Comparison of ENCODE assay signal across 1 cellular context in the genomic region with DNA sequence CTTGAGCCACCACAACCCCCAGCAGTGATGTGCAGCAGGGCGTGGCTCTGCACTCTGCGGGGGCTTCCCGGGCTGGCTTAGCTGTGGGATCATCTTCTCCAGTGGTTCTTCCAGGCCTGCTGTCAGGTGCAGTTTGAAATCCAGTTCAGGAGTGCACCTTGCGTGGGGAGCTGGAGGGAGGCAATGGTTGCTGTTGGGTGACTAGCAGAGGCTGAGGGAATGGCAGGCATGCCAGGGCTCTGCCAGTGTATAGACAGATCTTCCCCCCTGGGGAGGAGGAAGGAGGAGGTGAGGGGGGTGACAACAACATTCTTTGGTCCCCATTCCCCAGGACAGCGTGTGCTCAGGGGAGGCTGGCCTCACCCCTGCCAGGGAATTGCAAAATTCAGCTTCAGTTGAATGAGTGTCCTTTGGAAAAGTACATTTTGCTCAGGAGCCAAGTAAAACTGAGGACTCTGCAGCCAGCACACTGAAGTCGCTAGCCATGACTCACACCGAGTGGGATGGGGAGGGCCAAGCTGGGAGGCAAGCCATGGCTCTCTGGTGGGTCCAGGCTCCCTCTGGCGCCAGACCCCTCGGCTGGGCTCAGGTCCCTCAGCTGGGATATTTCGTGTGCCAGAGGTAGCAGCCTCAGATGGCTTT.
A peak's percentile ranks its signal among the peaks of the same experiment; 100 is the strongest.
TF ChIP-seq lines count a peak whose summit lies in the region.

No MANE protein-coding gene starts in this region.

TF ChIP-seq in HepG2, 621 proteins besides CTCF, POLR2A, EP300 and RAD21 (continued from another document and continues in another):
- no peak for TF ChIP-seq LCORL (IDR thresholded peaks at IDR 0.05)
- TF ChIP-seq LCORL (CRISPR knock-in tag; IDR thresholded peaks at IDR 0.05): no peak; the same call in 1 of the 2 replicates
- peak; percentile 53 for TF ChIP-seq TEAD3 (CRISPR knock-in tag; optimal IDR thresholded peaks at IDR 0.05; ENCODE audit: borderline replicate concordance)
- TF ChIP-seq MTA1 (CRISPR knock-in tag; IDR thresholded peaks at IDR 0.05; ENCODE audit: borderline replicate concordance): 0 out of 2 replicates have a peak, but pooled peaks have one; percentile 23
- TF ChIP-seq XRCC5 (optimal IDR thresholded peaks at IDR 0.05; ENCODE audit: low read length): peak; percentile 34
- no peak for TF ChIP-seq BRD4 (CRISPR knock-in tag; IDR thresholded peaks at IDR 0.05)
- TF ChIP-seq, protein P1, sequence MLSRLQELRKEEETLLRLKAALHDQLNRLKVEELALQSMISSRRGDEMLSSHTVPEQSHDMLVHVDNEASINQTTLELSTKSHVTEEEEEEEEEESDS (CRISPR knock-in tag; IDR thresholded peaks at IDR 0.05; ENCODE audit: borderline replicate concordance): no peak
- 0 out of 2 replicates have a peak, but pooled peaks have one; percentile 54 for TF ChIP-seq ZNF274 (CRISPR knock-in tag; IDR thresholded peaks at IDR 0.05)
- 0 out of 2 replicates have a peak, but pooled peaks have one; percentile 39 for TF ChIP-seq JUND (CRISPR knock-in tag; IDR thresholded peaks at IDR 0.05)
- TF ChIP-seq FOSL2 (CRISPR knock-in tag; IDR thresholded peaks at IDR 0.05): peak; percentile 93
- TF ChIP-seq, protein P2, sequence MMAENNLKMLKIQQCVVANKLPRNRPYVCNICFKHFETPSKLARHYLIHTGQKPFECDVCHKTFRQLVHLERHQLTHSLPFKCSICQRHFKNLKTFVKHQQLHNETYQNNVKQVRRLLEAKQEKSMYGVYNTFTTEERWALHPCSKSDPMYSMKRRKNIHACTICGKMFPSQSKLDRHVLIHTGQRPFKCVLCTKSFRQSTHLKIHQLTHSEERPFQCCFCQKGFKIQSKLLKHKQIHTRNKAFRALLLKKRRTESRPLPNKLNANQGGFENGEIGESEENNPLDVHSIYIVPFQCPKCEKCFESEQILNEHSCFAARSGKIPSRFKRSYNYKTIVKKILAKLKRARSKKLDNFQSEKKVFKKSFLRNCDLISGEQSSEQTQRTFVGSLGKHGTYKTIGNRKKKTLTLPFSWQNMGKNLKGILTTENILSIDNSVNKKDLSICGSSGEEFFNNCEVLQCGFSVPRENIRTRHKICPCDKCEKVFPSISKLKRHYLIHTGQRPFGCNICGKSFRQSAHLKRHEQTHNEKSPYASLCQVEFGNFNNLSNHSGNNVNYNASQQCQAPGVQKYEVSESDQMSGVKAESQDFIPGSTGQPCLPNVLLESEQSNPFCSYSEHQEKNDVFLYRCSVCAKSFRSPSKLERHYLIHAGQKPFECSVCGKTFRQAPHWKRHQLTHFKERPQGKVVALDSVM (CRISPR knock-in tag; IDR thresholded peaks at IDR 0.05): peak; percentile 40; the same call in 1 of the 2 replicates
- TF ChIP-seq THYN1 (CRISPR knock-in tag; IDR thresholded peaks at IDR 0.05; ENCODE audit: borderline replicate concordance, low read depth): no peak
- TF ChIP-seq SMARCC2 (IDR thresholded peaks at IDR 0.05): no peak
- TF ChIP-seq ZNF598 (CRISPR knock-in tag; IDR thresholded peaks at IDR 0.05; ENCODE audit: borderline replicate concordance): peak; percentile 68; the same call in 1 of the 2 replicates
- TF ChIP-seq FOXA3 (CRISPR knock-in tag; IDR thresholded peaks at IDR 0.05): peak; percentile 33
- peak; percentile 12; the same call in 1 of the 2 replicates for TF ChIP-seq SOX5 (CRISPR knock-in tag; IDR thresholded peaks at IDR 0.05; ENCODE audit: borderline replicate concordance)
- TF ChIP-seq, protein P3, sequence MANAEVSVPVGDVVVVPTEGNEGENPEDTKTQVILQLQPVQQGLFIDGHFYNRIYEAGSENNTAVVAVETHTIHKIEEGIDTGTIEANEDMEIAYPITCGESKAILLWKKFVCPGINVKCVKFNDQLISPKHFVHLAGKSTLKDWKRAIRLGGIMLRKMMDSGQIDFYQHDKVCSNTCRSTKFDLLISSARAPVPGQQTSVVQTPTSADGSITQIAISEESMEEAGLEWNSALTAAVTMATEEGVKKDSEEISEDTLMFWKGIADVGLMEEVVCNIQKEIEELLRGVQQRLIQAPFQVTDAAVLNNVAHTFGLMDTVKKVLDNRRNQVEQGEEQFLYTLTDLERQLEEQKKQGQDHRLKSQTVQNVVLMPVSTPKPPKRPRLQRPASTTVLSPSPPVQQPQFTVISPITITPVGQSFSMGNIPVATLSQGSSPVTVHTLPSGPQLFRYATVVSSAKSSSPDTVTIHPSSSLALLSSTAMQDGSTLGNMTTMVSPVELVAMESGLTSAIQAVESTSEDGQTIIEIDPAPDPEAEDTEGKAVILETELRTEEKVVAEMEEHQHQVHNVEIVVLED (CRISPR knock-in tag; IDR thresholded peaks at IDR 0.05; ENCODE audit: borderline replicate concordance): peak; percentile 41; the same call in 1 of the 2 replicates
- 0 out of 2 replicates have a peak, but pooled peaks have one; percentile 31 for TF ChIP-seq SP2 (CRISPR knock-in tag; IDR thresholded peaks at IDR 0.05)
- TF ChIP-seq ZNF501 (CRISPR knock-in tag; IDR thresholded peaks at IDR 0.05): peak; percentile 48
- TF ChIP-seq SMAD9 (CRISPR knock-in tag; IDR thresholded peaks at IDR 0.05): no peak
- 0 out of 2 replicates have a peak, but pooled peaks have one; percentile 23 for TF ChIP-seq HNRNPL (IDR thresholded peaks at IDR 0.05; ENCODE audit: low read depth, low read length)
- TF ChIP-seq ZNF883 (CRISPR knock-in tag; IDR thresholded peaks at IDR 0.05; ENCODE audit: not compliant biosample characterization): peak; percentile 55
- TF ChIP-seq TBX3 (IDR thresholded peaks at IDR 0.05; ENCODE audit: borderline replicate concordance): no peak
- no peak for TF ChIP-seq ZNF841 (CRISPR knock-in tag; IDR thresholded peaks at IDR 0.05; ENCODE audit: borderline replicate concordance)
- peak; percentile 53 for TF ChIP-seq GATAD2A (CRISPR knock-in tag; IDR thresholded peaks at IDR 0.05)
- no peak for TF ChIP-seq ZMAT3 (CRISPR knock-in tag; conservative IDR thresholded peaks at IDR 0.05)
- TF ChIP-seq, protein P4, sequence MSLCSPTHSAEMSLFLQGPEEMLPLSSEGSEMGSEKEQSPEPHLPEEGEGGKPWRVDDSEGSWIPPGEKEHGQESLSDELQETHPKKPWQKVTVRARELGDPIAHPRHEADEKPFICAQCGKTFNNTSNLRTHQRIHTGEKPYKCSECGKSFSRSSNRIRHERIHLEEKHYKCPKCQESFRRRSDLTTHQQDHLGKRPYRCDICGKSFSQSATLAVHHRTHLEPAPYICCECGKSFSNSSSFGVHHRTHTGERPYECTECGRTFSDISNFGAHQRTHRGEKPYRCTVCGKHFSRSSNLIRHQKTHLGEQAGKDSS (CRISPR knock-in tag; IDR thresholded peaks at IDR 0.05; ENCODE audit: borderline replicate concordance, low read depth): peak; percentile 30; the same call in 1 of the 2 replicates
- TF ChIP-seq TP53 (CRISPR knock-in tag; conservative IDR thresholded peaks at IDR 0.05): no peak
- no peak for TF ChIP-seq ZNF782 (CRISPR knock-in tag; IDR thresholded peaks at IDR 0.05; ENCODE audit: borderline replicate concordance)
- TF ChIP-seq, protein P5, sequence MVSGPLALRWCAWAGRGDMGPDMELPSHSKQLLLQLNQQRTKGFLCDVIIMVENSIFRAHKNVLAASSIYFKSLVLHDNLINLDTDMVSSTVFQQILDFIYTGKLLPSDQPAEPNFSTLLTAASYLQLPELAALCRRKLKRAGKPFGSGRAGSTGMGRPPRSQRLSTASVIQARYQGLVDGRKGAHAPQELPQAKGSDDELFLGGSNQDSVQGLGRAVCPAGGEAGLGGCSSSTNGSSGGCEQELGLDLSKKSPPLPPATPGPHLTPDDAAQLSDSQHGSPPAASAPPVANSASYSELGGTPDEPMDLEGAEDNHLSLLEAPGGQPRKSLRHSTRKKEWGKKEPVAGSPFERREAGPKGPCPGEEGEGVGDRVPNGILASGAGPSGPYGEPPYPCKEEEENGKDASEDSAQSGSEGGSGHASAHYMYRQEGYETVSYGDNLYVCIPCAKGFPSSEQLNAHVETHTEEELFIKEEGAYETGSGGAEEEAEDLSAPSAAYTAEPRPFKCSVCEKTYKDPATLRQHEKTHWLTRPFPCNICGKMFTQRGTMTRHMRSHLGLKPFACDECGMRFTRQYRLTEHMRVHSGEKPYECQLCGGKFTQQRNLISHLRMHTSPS (CRISPR knock-in tag; IDR thresholded peaks at IDR 0.05; ENCODE audit: low read depth): peak; percentile 72
- TF ChIP-seq PHF5A (CRISPR knock-in tag; IDR thresholded peaks at IDR 0.05; ENCODE audit: low read depth, unreplicated experiment): no peak
- TF ChIP-seq MAFF (IDR thresholded peaks at IDR 0.05; ENCODE audit: low read depth, low read length): no peak
- TF ChIP-seq, protein P6, sequence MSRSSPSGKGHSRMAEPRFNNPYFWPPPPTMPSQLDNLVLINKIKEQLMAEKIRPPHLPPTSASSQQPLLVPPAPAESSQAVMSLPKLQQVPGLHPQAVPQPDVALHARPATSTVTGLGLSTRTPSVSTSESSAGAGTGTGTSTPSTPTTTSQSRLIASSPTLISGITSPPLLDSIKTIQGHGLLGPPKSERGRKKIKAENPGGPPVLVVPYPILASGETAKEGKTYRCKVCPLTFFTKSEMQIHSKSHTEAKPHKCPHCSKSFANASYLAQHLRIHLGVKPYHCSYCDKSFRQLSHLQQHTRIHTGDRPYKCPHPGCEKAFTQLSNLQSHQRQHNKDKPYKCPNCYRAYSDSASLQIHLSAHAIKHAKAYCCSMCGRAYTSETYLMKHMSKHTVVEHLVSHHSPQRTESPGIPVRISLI (CRISPR knock-in tag; IDR thresholded peaks at IDR 0.05; ENCODE audit: borderline replicate concordance): no peak
- peak; percentile 34; the same call in 1 of the 2 replicates for TF ChIP-seq RXRB (CRISPR knock-in tag; IDR thresholded peaks at IDR 0.05; ENCODE audit: borderline replicate concordance)
- peak; percentile 14 for TF ChIP-seq SKI (IDR thresholded peaks at IDR 0.05; ENCODE audit: partially characterized antibody)
- 0 out of 2 replicates have a peak, but pooled peaks have one; percentile 27 for TF ChIP-seq ZNF788 (CRISPR knock-in tag; IDR thresholded peaks at IDR 0.05; ENCODE audit: borderline replicate concordance)
- peak; percentile 50 for TF ChIP-seq RARA (CRISPR knock-in tag; IDR thresholded peaks at IDR 0.05)
- TF ChIP-seq, protein P7, sequence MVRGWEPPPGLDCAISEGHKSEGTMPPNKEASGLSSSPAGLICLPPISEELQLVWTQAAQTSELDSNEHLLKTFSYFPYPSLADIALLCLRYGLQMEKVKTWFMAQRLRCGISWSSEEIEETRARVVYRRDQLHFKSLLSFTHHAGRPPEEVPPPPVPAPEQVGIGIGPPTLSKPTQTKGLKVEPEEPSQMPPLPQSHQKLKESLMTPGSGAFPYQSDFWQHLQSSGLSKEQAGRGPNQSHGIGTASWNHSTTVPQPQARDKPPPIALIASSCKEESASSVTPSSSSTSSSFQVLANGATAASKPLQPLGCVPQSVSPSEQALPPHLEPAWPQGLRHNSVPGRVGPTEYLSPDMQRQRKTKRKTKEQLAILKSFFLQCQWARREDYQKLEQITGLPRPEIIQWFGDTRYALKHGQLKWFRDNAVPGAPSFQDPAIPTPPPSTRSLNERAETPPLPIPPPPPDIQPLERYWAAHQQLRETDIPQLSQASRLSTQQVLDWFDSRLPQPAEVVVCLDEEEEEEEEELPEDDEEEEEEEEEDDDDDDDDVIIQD (CRISPR knock-in tag; IDR thresholded peaks at IDR 0.05; ENCODE audit: low read depth): 0 out of 2 replicates have a peak, but pooled peaks have one; percentile 54
- TF ChIP-seq ZNF768 (CRISPR knock-in tag; IDR thresholded peaks at IDR 0.05): no peak
- TF ChIP-seq ZNF350 (CRISPR knock-in tag; IDR thresholded peaks at IDR 0.05; ENCODE audit: borderline replicate concordance, low read depth): peak; percentile 61; the same call in 1 of the 2 replicates
- TF ChIP-seq, protein P8, sequence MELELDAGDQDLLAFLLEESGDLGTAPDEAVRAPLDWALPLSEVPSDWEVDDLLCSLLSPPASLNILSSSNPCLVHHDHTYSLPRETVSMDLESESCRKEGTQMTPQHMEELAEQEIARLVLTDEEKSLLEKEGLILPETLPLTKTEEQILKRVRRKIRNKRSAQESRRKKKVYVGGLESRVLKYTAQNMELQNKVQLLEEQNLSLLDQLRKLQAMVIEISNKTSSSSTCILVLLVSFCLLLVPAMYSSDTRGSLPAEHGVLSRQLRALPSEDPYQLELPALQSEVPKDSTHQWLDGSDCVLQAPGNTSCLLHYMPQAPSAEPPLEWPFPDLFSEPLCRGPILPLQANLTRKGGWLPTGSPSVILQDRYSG (CRISPR knock-in tag; IDR thresholded peaks at IDR 0.05): no peak
- TF ChIP-seq, protein P9, sequence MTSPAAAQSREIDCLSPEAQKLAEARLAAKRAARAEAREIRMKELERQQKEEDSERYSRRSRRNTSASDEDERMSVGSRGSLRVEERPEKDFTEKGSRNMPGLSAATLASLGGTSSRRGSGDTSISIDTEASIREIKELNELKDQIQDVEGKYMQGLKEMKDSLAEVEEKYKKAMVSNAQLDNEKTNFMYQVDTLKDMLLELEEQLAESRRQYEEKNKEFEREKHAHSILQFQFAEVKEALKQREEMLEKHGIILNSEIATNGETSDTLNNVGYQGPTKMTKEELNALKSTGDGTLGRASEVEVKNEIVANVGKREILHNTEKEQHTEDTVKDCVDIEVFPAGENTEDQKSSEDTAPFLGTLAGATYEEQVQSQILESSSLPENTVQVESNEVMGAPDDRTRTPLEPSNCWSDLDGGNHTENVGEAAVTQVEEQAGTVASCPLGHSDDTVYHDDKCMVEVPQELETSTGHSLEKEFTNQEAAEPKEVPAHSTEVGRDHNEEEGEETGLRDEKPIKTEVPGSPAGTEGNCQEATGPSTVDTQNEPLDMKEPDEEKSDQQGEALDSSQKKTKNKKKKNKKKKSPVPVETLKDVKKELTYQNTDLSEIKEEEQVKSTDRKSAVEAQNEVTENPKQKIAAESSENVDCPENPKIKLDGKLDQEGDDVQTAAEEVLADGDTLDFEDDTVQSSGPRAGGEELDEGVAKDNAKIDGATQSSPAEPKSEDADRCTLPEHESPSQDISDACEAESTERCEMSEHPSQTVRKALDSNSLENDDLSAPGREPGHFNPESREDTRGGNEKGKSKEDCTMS (CRISPR knock-in tag; conservative IDR thresholded peaks at IDR 0.05): no peak
- no peak for TF ChIP-seq ZNF253 (CRISPR knock-in tag; IDR thresholded peaks at IDR 0.05; ENCODE audit: borderline replicate concordance)
- peak; percentile 37 for TF ChIP-seq SALL1 (CRISPR knock-in tag; IDR thresholded peaks at IDR 0.05)
- no peak for TF ChIP-seq ZNF850 (CRISPR knock-in tag; conservative IDR thresholded peaks at IDR 0.05)
- TF ChIP-seq RFX1 (IDR thresholded peaks at IDR 0.05): no peak
- no peak for TF ChIP-seq FLYWCH1 (CRISPR knock-in tag; IDR thresholded peaks at IDR 0.05)
- TF ChIP-seq MEIS2 (CRISPR knock-in tag; IDR thresholded peaks at IDR 0.05): no peak
- TF ChIP-seq STAG1 (CRISPR knock-in tag; IDR thresholded peaks at IDR 0.05): peak; percentile 54
- TF ChIP-seq, protein P10, sequence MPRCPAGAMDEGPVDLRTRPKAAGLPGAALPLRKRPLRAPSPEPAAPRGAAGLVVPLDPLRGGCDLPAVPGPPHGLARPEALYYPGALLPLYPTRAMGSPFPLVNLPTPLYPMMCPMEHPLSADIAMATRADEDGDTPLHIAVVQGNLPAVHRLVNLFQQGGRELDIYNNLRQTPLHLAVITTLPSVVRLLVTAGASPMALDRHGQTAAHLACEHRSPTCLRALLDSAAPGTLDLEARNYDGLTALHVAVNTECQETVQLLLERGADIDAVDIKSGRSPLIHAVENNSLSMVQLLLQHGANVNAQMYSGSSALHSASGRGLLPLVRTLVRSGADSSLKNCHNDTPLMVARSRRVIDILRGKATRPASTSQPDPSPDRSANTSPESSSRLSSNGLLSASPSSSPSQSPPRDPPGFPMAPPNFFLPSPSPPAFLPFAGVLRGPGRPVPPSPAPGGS (CRISPR knock-in tag; IDR thresholded peaks at IDR 0.05): 0 out of 2 replicates have a peak, but pooled peaks have one; percentile 41
- no peak for TF ChIP-seq SETDB1 (CRISPR knock-in tag; IDR thresholded peaks at IDR 0.05; ENCODE audit: borderline replicate concordance)
